In the genomic region with DNA sequence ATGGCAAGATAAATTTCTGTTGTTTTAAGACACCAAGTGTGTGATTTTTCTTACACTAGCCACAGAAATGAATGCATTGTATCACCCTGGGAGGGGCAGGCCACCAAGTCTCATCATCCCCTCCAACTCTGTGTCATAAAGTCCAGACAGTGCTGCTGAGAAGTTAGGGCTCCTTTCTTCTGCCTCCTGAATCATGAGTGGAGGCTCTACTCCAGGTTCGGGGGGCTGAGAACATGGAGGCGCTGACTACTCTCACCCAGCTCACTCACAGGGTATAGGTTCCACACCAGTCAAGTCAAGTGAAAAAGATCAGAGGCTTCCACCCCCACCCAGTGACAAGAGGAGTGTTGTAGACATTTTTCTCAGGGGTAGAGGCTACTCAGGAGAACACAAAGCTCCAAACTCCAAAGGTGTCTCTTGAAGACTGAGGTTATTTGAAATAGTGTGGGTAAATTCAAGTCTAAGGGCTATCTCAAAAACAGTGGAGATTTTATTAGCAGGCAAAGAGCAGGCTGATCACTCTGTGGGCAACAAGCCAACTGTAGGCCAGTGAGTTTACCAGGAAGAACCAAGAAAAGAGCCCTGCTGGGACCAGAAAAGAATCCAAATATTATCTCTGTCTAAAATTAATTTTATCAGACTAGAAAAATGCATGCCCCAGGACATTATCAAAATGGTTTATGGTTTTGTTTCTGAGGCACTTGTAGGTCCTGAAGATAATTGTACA, we compare ENCODE assay signal across 14 cellular contexts.
"Had no signal": no experiment of that assay in that cellular context is flagged by ENCODE, and none has a peak within 500 bp of the region (broad histone marks: within the 10 kb centered on the region; RNA-seq: fewer than 3 reads in every experiment).

No MANE protein-coding gene starts in this region.

- H3K4me3 Mint-ChIP-seq: activated T-cell treated with anti-CD3 and anti-CD28 coated beads, Interleukin-2, amount 50 U/mL, for 4 hours; neural progenitor cell; type B pancreatic cell had no signal

- DNase-seq: activated CD4-positive, alpha-beta T cell treated with anti-CD3 and anti-CD28 coated beads for 4 hours; activated gamma-delta T cell treated with Interleukin-2 at 50 U/mL for 16 hours; activated T-cell treated with anti-CD3 and anti-CD28 coated beads, Interleukin-2, amount 50 U/mL, for 4 hours; cortex of kidney; effector CD8-positive, alpha-beta T cell; left ventricle myocardium inferior; stimulated activated naive CD4-positive, alpha-beta T cell; T-helper 1 cell had no signal

- H3K27me3 ChIP-seq: heart left ventricle, neural progenitor cell, suprapubic skin had no signal

- ATAC-seq: activated T-cell treated with anti-CD3 and anti-CD28 coated beads, Interleukin-2, amount 50 U/mL, for 4 hours; heart left ventricle had no signal

- H3K36me3 Mint-ChIP-seq: neural progenitor cell, type B pancreatic cell had no signal

- H3K27ac Mint-ChIP-seq: neural progenitor cell, type B pancreatic cell had no signal

- H3K36me3 ChIP-seq: heart left ventricle, left ventricle myocardium inferior, neural progenitor cell, suprapubic skin had no signal

- H3K4me1 ChIP-seq: neural progenitor cell, parathyroid adenoma had no signal

- H3K4me3 ChIP-seq: heart left ventricle, left ventricle myocardium inferior, neural progenitor cell, smooth muscle cell, suprapubic skin had no signal

- H3K9me3 ChIP-seq: suprapubic skin had no signal

- H3K9me3 Mint-ChIP-seq: type B pancreatic cell had no signal
